In the genomic region with DNA sequence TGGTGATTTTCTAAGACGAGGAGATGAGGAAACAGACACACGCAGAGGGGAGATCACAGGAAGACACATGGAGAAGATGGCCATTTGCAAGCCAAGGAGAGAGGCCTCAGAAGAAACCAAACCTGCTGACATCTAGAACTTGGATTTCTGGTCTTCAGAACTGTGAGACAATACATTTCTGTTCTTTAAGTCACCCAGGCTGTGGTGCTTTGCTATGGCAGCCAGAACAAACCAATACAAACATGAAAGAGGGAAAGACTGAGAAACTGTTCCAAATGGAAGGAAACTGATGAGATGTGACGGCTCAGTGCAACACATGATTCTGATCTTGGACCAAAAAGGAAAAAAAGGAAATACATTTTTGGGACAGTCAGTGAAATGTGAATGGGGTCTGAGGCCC, we compare ENCODE assay signal across 17 cellular contexts. TPM values are rescaled to one million over a fixed set of nuclear protein-coding genes. Genes with fewer than 3 reads are reported as not detected.
DNase-seq lines count a peak whose midpoint lies in the region; ATAC-seq, FAIRE-seq and TF ChIP-seq lines count a peak whose summit lies in the region.
"Had no signal": no experiment of that assay in that cellular context is flagged by ENCODE, and none has a peak within 500 bp of the region (broad histone marks: within the 10 kb centered on the region; RNA-seq: fewer than 3 reads in every experiment).

No MANE protein-coding gene starts in this region.

- peaks cover 7 to 30% of the 10 kb centered on the region in 2 donors for H3K4me1 Mint-ChIP-seq in natural killer cell treated with Interleukin-12 subunit alpha and Interleukin-12 subunit beta and Interleukin-15 and Interleukin-18, amount 100 ng/mL, for 72 hours (ENCODE audit: low read depth in 2 of 2)

- H3K36me3 Mint-ChIP-seq in natural killer cell treated with Interleukin-12 subunit alpha and Interleukin-12 subunit beta and Interleukin-15 and Interleukin-18, amount 100 ng/mL, for 72 hours: no peaks in the 10 kb centered on the region
- H3K36me3 Mint-ChIP-seq: CD4-positive, CD25-positive, alpha-beta regulatory T cell had no signal

- H3K27me3 ChIP-seq in SK-N-SH (ENCODE audit: insufficient read depth) (no peaks in the 10 kb centered on the region), tibial artery (no peaks in the 10 kb centered on the region), pancreas (no peaks in the 10 kb centered on the region)
- H3K27me3 ChIP-seq: SJSA1 had no signal

- POLR2A ChIA-PET in SK-N-SH (lab: Yijun Ruan, JAX): no interaction called here

- TF ChIP-seq CTCF in SK-N-SH (IDR thresholded peaks at IDR 0.05) (no peak), fibroblast of the aortic adventitia (IDR thresholded peaks at IDR 0.05; ENCODE audit: insufficient read depth, low read length) (no peak), tibial artery (IDR thresholded peaks at IDR 0.05) (no peak), pancreas (IDR thresholded peaks at IDR 0.05) (no peak)

- H3K27me3 Mint-ChIP-seq in natural killer cell treated with Interleukin-12 subunit alpha and Interleukin-12 subunit beta and Interleukin-15 and Interleukin-18, amount 100 ng/mL, for 72 hours: peaks cover 4 to 12% of the 10 kb centered on the region in 2 donors

- intact Hi-C loops in tibial artery (cut with DNase I; ENCODE audit: low total_unique reads) (loop anchor here (10.0 kb wide), 1 partner anchor 79 kb away; no protein-coding TSS in a partner anchor), pancreas (cut with DNase I) (loop anchor here (10.0 kb wide), 1 partner anchor 411 kb away; no protein-coding TSS in a partner anchor)

- CTCF ChIA-PET in SK-N-SH (lab: Yijun Ruan, JAX): no interaction called here

- 83% methylated on average over 3 of the region's 3 CpGs for WGBS in SK-N-SH (ENCODE audit: low lambda C conversion rate)
- WGBS in pancreas, 2 donors: 73 to 81% methylated on average over 3 of the region's 3 CpGs

- no peak overlapping the region for H3K27ac Mint-ChIP-seq in natural killer cell treated with Interleukin-12 subunit alpha and Interleukin-12 subunit beta and Interleukin-15 and Interleukin-18, amount 100 ng/mL, for 72 hours
- H3K27ac Mint-ChIP-seq: CD4-positive, CD25-positive, alpha-beta regulatory T cell; IgD-negative memory B cell had no signal

- H3K79me2 ChIP-seq in SK-N-SH (ENCODE audit: insufficient read depth): no peaks in the 10 kb centered on the region

- no peak for FAIRE-seq in pancreas (lab: Jason Lieb, UNC)
- FAIRE-seq: HTR-8/SVneo had no signal

- no peak overlapping the region for H3K9ac ChIP-seq in SK-N-SH

- TF ChIP-seq RAD21 in SK-N-SH (IDR thresholded peaks at IDR 0.05; ENCODE audit: low read length): no peak

- H3K9me3 Mint-ChIP-seq in natural killer cell treated with Interleukin-12 subunit alpha and Interleukin-12 subunit beta and Interleukin-15 and Interleukin-18, amount 100 ng/mL, for 72 hours: no peaks in the 10 kb centered on the region
- H3K9me3 Mint-ChIP-seq: IgD-negative memory B cell had no signal

- no peak overlapping the region for H3K4me2 ChIP-seq in SK-N-SH

- no peak overlapping the region for H3K4me3 Mint-ChIP-seq in natural killer cell treated with Interleukin-12 subunit alpha and Interleukin-12 subunit beta and Interleukin-15 and Interleukin-18, amount 100 ng/mL, for 72 hours
- H3K4me3 Mint-ChIP-seq: IgD-negative memory B cell had no signal

- no peaks in the 10 kb centered on the region for H3K36me3 ChIP-seq in SK-N-SH (replicated peaks in 1 of 2; ENCODE audit: control insufficient read depth in 1 of 2, insufficient read depth in 2 of 2, low read length in 1 of 2)
- H3K36me3 ChIP-seq in tibial artery: no peaks in the 10 kb centered on the region
- H3K36me3 ChIP-seq in pancreas: no peaks in the 10 kb centered on the region
- H3K36me3 ChIP-seq: SJSA1 had no signal

- H4K20me1 ChIP-seq in SK-N-SH (ENCODE audit: insufficient read depth): no peaks in the 10 kb centered on the region

- ATAC-seq in SK-N-SH treated with all-trans-retinoic acid at 6 μM for 48 hours: no peak
- ATAC-seq in pancreas: no peak
- no peak for ATAC-seq in natural killer cell treated with Interleukin-12 subunit alpha and Interleukin-12 subunit beta and Interleukin-15 and Interleukin-18, amount 100 ng/mL, for 72 hours
- ATAC-seq: Panc1 had no signal

- H3K27ac ChIP-seq in SK-N-SH (ENCODE audit: low read depth in 2 of 2, low read length in 1 of 2) (peak overlapping the region in 1 of 2 experiments; percentile 70; a peak in 2 of 4 replicates), tibial artery (peak overlapping the region; percentile 44 to 69), pancreas (no peak overlapping the region)
- H3K27ac ChIP-seq: 22Rv1, SJSA1 had no signal

- peaks cover 13% of the 10 kb centered on the region for H3F3A ChIP-seq in SK-N-SH (replicated peaks; ENCODE audit: insufficient read depth)

- H3K4me1 ChIP-seq in SK-N-SH (ENCODE audit: control insufficient read depth in 1 of 2, insufficient read depth in 2 of 2, low read depth in 1 of 2, low read length in 1 of 2) (peaks cover 6 to 22% of the 10 kb centered on the region in 2 experiments; a peak in 2 of 4 replicates), tibial artery (peaks cover 0 to 37% (median 25%) of the 10 kb centered on the region in 4 donors), pancreas (peaks cover 0 to 3% (median 0%) of the 10 kb centered on the region in 3 donors)

- H3K9me3 ChIP-seq in SK-N-SH (no peaks in the 10 kb centered on the region), tibial artery (no peaks in the 10 kb centered on the region), pancreas (no peaks in the 10 kb centered on the region)
- H3K9me3 ChIP-seq: SJSA1 had no signal

- H3K9me2 ChIP-seq in SK-N-SH: no peaks in the 10 kb centered on the region

- peak overlapping the region; percentile 7; the same call in 1 of the 2 replicates for H2AFZ ChIP-seq in SK-N-SH (ENCODE audit: low read depth)

- no peak for DNase-seq in SK-N-SH
- peak; percentile 13 for DNase-seq in amniotic epithelial cell (ENCODE audit: low read depth)
- peak; percentile 35 for DNase-seq in fibroblast of the aortic adventitia (ENCODE audit: low read depth)
- no peak for DNase-seq in tibial artery
- no peak for DNase-seq in pancreas
- no peak for DNase-seq in natural killer cell treated with Interleukin-12 subunit alpha and Interleukin-12 subunit beta and Interleukin-15 and Interleukin-18, amount 100 ng/mL, for 72 hours (ENCODE audit: low spot score)
- no peak for DNase-seq in NCI-H2081 (lab: John Stamatoyannopoulos, UW)
- DNase-seq: Calu3; CD4-positive, CD25-positive, alpha-beta regulatory T cell; NCI-H1105; NCI-H2081 treated with DMSO at 0.1 percent for 48 hours had no signal

- no peak for TF ChIP-seq EP300 in SK-N-SH (IDR thresholded peaks at IDR 0.05; ENCODE audit: borderline replicate concordance in 1 of 2, low read depth in 1 of 2, low read length in 1 of 2)

- H3K4me3 ChIP-seq in SK-N-SH (ENCODE audit: low read depth in 2 of 2, low read length in 1 of 2) (no peak overlapping the region), fibroblast of the aortic adventitia (ENCODE audit: low read depth, low read length) (no peak overlapping the region), tibial artery (no peak overlapping the region), pancreas (no peak overlapping the region)
- H3K4me3 ChIP-seq: SJSA1 had no signal

TF ChIP-seq in SK-N-SH, 30 proteins besides CTCF, POLR2A, EP300 and RAD21:
- TF ChIP-seq, protein P1, sequence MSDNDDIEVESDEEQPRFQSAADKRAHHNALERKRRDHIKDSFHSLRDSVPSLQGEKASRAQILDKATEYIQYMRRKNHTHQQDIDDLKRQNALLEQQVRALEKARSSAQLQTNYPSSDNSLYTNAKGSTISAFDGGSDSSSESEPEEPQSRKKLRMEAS (IDR thresholded peaks at IDR 0.05; ENCODE audit: low read depth): no peak
- no peak for TF ChIP-seq SMC3 (IDR thresholded peaks at IDR 0.05; ENCODE audit: low read depth, low read length)
- no peak for TF ChIP-seq ELF1 (IDR thresholded peaks at IDR 0.05)
- no peak for TF ChIP-seq GABPA (IDR thresholded peaks at IDR 0.05; ENCODE audit: low read depth)

TF ChIP-seq in SK-N-SH treated with all-trans-retinoic acid at 6 μM for 48 hours, 23 proteins besides CTCF, POLR2A, EP300 and RAD21 (continues in another document):
- TF ChIP-seq OSR1 (CRISPR knock-in tag; IDR thresholded peaks at IDR 0.05) (no peak), ARNTL (CRISPR knock-in tag; IDR thresholded peaks at IDR 0.05; ENCODE audit: borderline replicate concordance, low read depth) (no peak), ESRRG (CRISPR knock-in tag; IDR thresholded peaks at IDR 0.05) (no peak), ZFP30 (CRISPR knock-in tag; IDR thresholded peaks at IDR 0.05) (no peak), ZC3H10 (CRISPR knock-in tag; IDR thresholded peaks at IDR 0.05) (no peak)
- TF ChIP-seq, protein P2, sequence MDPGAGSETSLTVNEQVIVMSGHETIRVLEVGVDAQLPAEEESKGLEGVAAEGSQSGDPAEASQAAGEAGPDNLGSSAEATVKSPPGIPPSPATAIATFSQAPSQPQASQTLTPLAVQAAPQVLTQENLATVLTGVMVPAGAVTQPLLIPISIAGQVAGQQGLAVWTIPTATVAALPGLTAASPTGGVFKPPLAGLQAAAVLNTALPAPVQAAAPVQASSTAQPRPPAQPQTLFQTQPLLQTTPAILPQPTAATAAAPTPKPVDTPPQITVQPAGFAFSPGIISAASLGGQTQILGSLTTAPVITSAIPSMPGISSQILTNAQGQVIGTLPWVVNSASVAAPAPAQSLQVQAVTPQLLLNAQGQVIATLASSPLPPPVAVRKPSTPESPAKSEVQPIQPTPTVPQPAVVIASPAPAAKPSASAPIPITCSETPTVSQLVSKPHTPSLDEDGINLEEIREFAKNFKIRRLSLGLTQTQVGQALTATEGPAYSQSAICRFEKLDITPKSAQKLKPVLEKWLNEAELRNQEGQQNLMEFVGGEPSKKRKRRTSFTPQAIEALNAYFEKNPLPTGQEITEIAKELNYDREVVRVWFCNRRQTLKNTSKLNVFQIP (CRISPR knock-in tag; IDR thresholded peaks at IDR 0.05; ENCODE audit: borderline replicate concordance, low read depth): no peak

RNA-seq across cellular contexts. Expression of a gene that starts 30.1 kb away (rescaled TPM):
- polyA plus RNA-seq in SK-N-SH (2012; rRNA removed): 5.9 and 7.8 TPM in 2 replicates
- polyA plus RNA-seq in SK-N-SH (2012; cell fraction: cytosol; rRNA removed): 8.4 and 10.4 TPM in 2 replicates
- 15.7 and 17.5 TPM in 2 replicates for polyA plus RNA-seq in SK-N-SH (2012; cell fraction: nucleus; rRNA removed)
- 21.9 and 66.2 TPM in 2 replicates for total RNA-seq in fibroblast of the aortic adventitia (ENCODE audit: low replicate concordance)
- 1 to 10 TPM; 3.6 to 7.9 (median 5.3) TPM for total RNA-seq in pancreas
- 1 to 10 TPM; 2.1 TPM for polyA plus RNA-seq in pancreas
- 10 to 100 TPM; 28.2 to 65.5 TPM for total RNA-seq in natural killer cell treated with Interleukin-12 subunit alpha and Interleukin-12 subunit beta and Interleukin-15 and Interleukin-18, amount 100 ng/mL, for 72 hours

Comparison
In these comparisons a context has a peak if more than half of its experiments do, and no peak if none do; other contexts are left out.
1. DNase-seq: peak in amniotic epithelial cell (single experiment) and fibroblast of the aortic adventitia (single experiment); none in SK-N-SH (single experiment), tibial artery (0 of 2), pancreas (0 of 6), natural killer cell treated with Interleukin-12 subunit alpha and Interleukin-12 subunit beta and Interleukin-15 and Interleukin-18, amount 100 ng/mL, for 72 hours (single experiment) and NCI-H2081 (0 of 2).
2. H3K27ac ChIP-seq: peak in tibial artery (2 of 2); none in pancreas (0 of 4).